ENCODE assay signal across 12 cellular contexts in genomic region chr16:30569746-30570325, GRCh38. TPM values are rescaled to one million over a fixed set of nuclear protein-coding genes. Genes with fewer than 3 reads are reported as not detected.
DNase-seq lines count a peak whose midpoint lies in the region; ATAC-seq and TF ChIP-seq lines count a peak whose summit lies in the region.
"Had no signal": no experiment of that assay in that cellular context is flagged by ENCODE, and none has a peak within 500 bp of the region (broad histone marks: within the 10 kb centered on the region; RNA-seq: fewer than 3 reads in every experiment).

No MANE protein-coding gene starts in this region.

- DNase-seq in CD4-positive, alpha-beta memory T cell, result no peak
- DNase-seq in Panc1 (ENCODE audit: low read depth, low spot score) (no peak), right cardiac atrium (peak in 2 of 3 donors; percentile 27 to 67), AG20443 (ENCODE audit: low spot score) (no peak), epidermal melanocyte (ENCODE audit: insufficient read length, low spot score) (no peak), NCI-H748 treated with DMSO at 0.1 percent for 48 hours (lab: John Stamatoyannopoulos, UW) (no peak), brain microvascular endothelial cell (no peak)
- DNase-seq: activated CD8-positive, alpha-beta memory T cell treated with anti-CD3 and anti-CD28 coated beads, Interleukin-2, amount 50 U/mL, for 48 hours; NCI-H1436 treated with DMSO at 0.1 percent for 48 hours; NCI-H510A; stimulated activated naive CD4-positive, alpha-beta T cell had no signal

- in situ Hi-C loops in Panc1 (cut with HindIII; ENCODE audit: low pct_unique_long_range_greater_than_20kb, low sequenced_read_pairs), result no loop called here
- in situ Hi-C loops in brain microvascular endothelial cell (cut with HindIII; ENCODE audit: low pct_ligation_motif_present, low sequenced_read_pairs), result no loop called here

- POLR2A ChIA-PET in CD4-positive, alpha-beta memory T cell (lab: Charles Lee; ENCODE audit: partially characterized antibody), result interaction anchor here (1.5 to 3.7 kb wide), 8 partner anchors 10 to 152 kb away, joined by 3 to 188 read pairs (median 48); partner anchors contain the start of genes FBRS, ZNF747, ZNF764 and ZNF785
- POLR2A ChIA-PET in Panc1 (lab: Charles Lee), result no interaction called here

- CTCF ChIA-PET in CD4-positive, alpha-beta memory T cell (lab: Charles Lee; ENCODE audit: partially characterized antibody), result interaction anchor here (1.0 kb wide), 1 partner anchor 140 kb away, joined by 3 read pairs; the partner anchor contains the start of gene DCTPP1
- CTCF ChIA-PET in Panc1 (lab: Charles Lee), result no interaction called here

- peak overlapping the region in 2 of 8 donors; percentile 32 to 92 for H3K4me3 Mint-ChIP-seq in CD4-positive, alpha-beta memory T cell

- H3K27ac Mint-ChIP-seq in CD4-positive, alpha-beta memory T cell, result peak overlapping the region in 2 of 7 donors; percentile 73 to 97

- H3K27ac ChIP-seq in CD4-positive, alpha-beta memory T cell (ENCODE audit: low read depth, low read length), result peak overlapping the region; percentile 30
- no peak overlapping the region for H3K27ac ChIP-seq in Panc1 (ENCODE audit: low read length)
- H3K27ac ChIP-seq in right cardiac atrium (ENCODE audit: low read length), result no peak overlapping the region
- no peak overlapping the region for H3K27ac ChIP-seq in brain microvascular endothelial cell

- TF ChIP-seq CTCF in Panc1 (IDR thresholded peaks at IDR 0.05) (no peak), brain microvascular endothelial cell (IDR thresholded peaks at IDR 0.05; ENCODE audit: low read depth, low read length, missing control alignments) (no peak)

- H3K9me3 Mint-ChIP-seq in CD4-positive, alpha-beta memory T cell, result no peaks in the 10 kb centered on the region

- H3K9ac ChIP-seq in skeletal muscle satellite cell (ENCODE audit: low read depth, low read length), result peak overlapping the region; percentile 18

- H3K9me3 ChIP-seq in CD4-positive, alpha-beta memory T cell (ENCODE audit: control insufficient read depth in 1 of 2, low read length in 2 of 2), result no peaks in the 10 kb centered on the region
- no peaks in the 10 kb centered on the region for H3K9me3 ChIP-seq in Panc1 (ENCODE audit: control insufficient read depth, insufficient read depth, low read depth, low read length)
- H3K9me3 ChIP-seq in right cardiac atrium (ENCODE audit: control insufficient read depth, low read length), result no peaks in the 10 kb centered on the region
- H3K9me3 ChIP-seq in skeletal muscle satellite cell (replicated peaks; ENCODE audit: low read length), result no peaks in the 10 kb centered on the region

- H3K27me3 ChIP-seq in CD4-positive, alpha-beta memory T cell (ENCODE audit: insufficient read depth, low read length), result no peaks in the 10 kb centered on the region
- H3K27me3 ChIP-seq in Panc1 (ENCODE audit: control insufficient read depth, insufficient read depth, low read length) (no peaks in the 10 kb centered on the region), right cardiac atrium (ENCODE audit: control insufficient read depth, insufficient read depth) (no peaks in the 10 kb centered on the region), skeletal muscle satellite cell (ENCODE audit: control insufficient read depth, insufficient read depth, low read length) (no peaks in the 10 kb centered on the region), brain microvascular endothelial cell (replicated peaks) (no peaks in the 10 kb centered on the region)

- intact Hi-C loops in CD4-positive, alpha-beta memory T cell (cut with micrococcal nuclease), result loop anchor here (2.0 to 5.0 kb wide), 2 partner anchors 19 to 57 kb away; no protein-coding TSS in a partner anchor
- intact Hi-C loops in Panc1 (cut with micrococcal nuclease; ENCODE audit: unreplicated experiment) (no loop called here), right cardiac atrium (cut with DNase I) (no loop called here)

- peaks cover 57% of the 10 kb centered on the region for H3K4me1 ChIP-seq in CD4-positive, alpha-beta memory T cell (ENCODE audit: insufficient read depth, low read length)
- H3K4me1 ChIP-seq in Panc1 (ENCODE audit: control insufficient read depth, insufficient read depth, low read length), result peaks cover 9% of the 10 kb centered on the region
- H3K4me1 ChIP-seq in right cardiac atrium (ENCODE audit: control insufficient read depth, insufficient read depth, low read length), result no peaks in the 10 kb centered on the region
- peaks cover 17% of the 10 kb centered on the region for H3K4me1 ChIP-seq in skeletal muscle satellite cell (ENCODE audit: control insufficient read depth, insufficient read depth, low read length)

- peaks cover 4% of the 10 kb centered on the region for H3K36me3 ChIP-seq in CD4-positive, alpha-beta memory T cell (ENCODE audit: insufficient read depth, low read length)
- H3K36me3 ChIP-seq in Panc1 (ENCODE audit: control insufficient read depth, insufficient read depth, low read length) (no peaks in the 10 kb centered on the region), skeletal muscle satellite cell (ENCODE audit: insufficient read depth, low read length) (no peaks in the 10 kb centered on the region), brain microvascular endothelial cell (replicated peaks) (no peaks in the 10 kb centered on the region)

- no peak overlapping the region for H3K4me2 ChIP-seq in skeletal muscle satellite cell (ENCODE audit: low read length)

- peaks cover 23 to 68% (median 41%) of the 10 kb centered on the region in 4 donors for H3K4me1 Mint-ChIP-seq in CD4-positive, alpha-beta memory T cell

- no peaks in the 10 kb centered on the region for H3K27me3 Mint-ChIP-seq in CD4-positive, alpha-beta memory T cell

- ATAC-seq in Panc1, result no peak
- ATAC-seq in right cardiac atrium, result no peak

- H3K36me3 Mint-ChIP-seq in CD4-positive, alpha-beta memory T cell, result peaks cover 0 to 7% of the 10 kb centered on the region in 2 donors

- H3K4me3 ChIP-seq in CD4-positive, alpha-beta memory T cell (ENCODE audit: low read length in 2 of 2), result no peak overlapping the region
- H3K4me3 ChIP-seq in Panc1 (ENCODE audit: low read depth in 2 of 2, low read length in 2 of 2) (no peak overlapping the region), right cardiac atrium (ENCODE audit: low read length) (no peak overlapping the region), skeletal muscle satellite cell (ENCODE audit: low read length) (no peak overlapping the region), brain microvascular endothelial cell (ENCODE audit: low read depth, low read length) (no peak overlapping the region)

- TSS peak; percentile 51 for BruUV-seq in Panc1 (replicated peaks; lab: Mats Ljungman, UMichigan)

- WGBS in right cardiac atrium, result 80% methylated on average over 41 of the region's 41 CpGs

RNA-seq across cellular contexts. Expression of gene ZNF688, which starts 1.7 kb away (rescaled TPM):
- 10 to 100 TPM; 21.4 to 22.7 TPM for total RNA-seq in CD4-positive, alpha-beta memory T cell
- polyA plus RNA-seq in CD4-positive, alpha-beta memory T cell, result 10 to 100 TPM; 31.7 to 33.8 TPM
- total RNA-seq in Panc1 (2021; ENCODE audit: unreplicated experiment) (7.7 TPM), right cardiac atrium (10 to 100 TPM; 10.8 to 16.1 (median 13.9) TPM)
- polyA plus RNA-seq in Panc1 (2012; ENCODE audit: insufficient read length), result 9.9 TPM
- polyA plus RNA-seq in right cardiac atrium, result 12.9 TPM
- 3.8 and 11.4 TPM in 2 replicates for total RNA-seq in skeletal muscle satellite cell (2012; rRNA removed)

RNA-seq across cellular contexts. Expression of gene ZNF764, which starts 11.7 kb away (rescaled TPM):
- 10 to 100 TPM; 28.9 to 29.3 TPM for total RNA-seq in CD4-positive, alpha-beta memory T cell
- polyA plus RNA-seq in CD4-positive, alpha-beta memory T cell, result 1 to 10 TPM; 4.2 to 8.8 TPM
- total RNA-seq in Panc1 (2021; ENCODE audit: unreplicated experiment) (16.7 TPM), right cardiac atrium (10 to 100 TPM in 3 of 4 donors, 1 to 10 TPM in 1; 9.6 to 12.5 (median 12.3) TPM)
- 12.4 TPM for polyA plus RNA-seq in Panc1 (2012; ENCODE audit: insufficient read length)
- polyA plus RNA-seq in right cardiac atrium, result 7.0 TPM
- 6.6 and 8.1 TPM in 2 replicates for total RNA-seq in skeletal muscle satellite cell (2012; rRNA removed)

RNA-seq across cellular contexts. Expression of gene ZNF785, which starts 15.7 kb away (rescaled TPM):
- total RNA-seq in CD4-positive, alpha-beta memory T cell, result 10 to 100 TPM; 33.4 to 34.2 TPM
- polyA plus RNA-seq in CD4-positive, alpha-beta memory T cell, result 1 to 10 TPM; 1.7 to 3.4 TPM
- 6.2 TPM for total RNA-seq in Panc1 (2021; ENCODE audit: unreplicated experiment)
- 5.0 TPM for polyA plus RNA-seq in Panc1 (2012; ENCODE audit: insufficient read length)
- total RNA-seq in right cardiac atrium, result 1 to 10 TPM; 7.9 to 9.7 (median 9.2) TPM
- 4.3 TPM for polyA plus RNA-seq in right cardiac atrium
- total RNA-seq in skeletal muscle satellite cell (2012; rRNA removed), result 6.8 and 7.2 TPM in 2 replicates

RNA-seq across cellular contexts. Expression of gene ZNF747, which starts 35.2 kb away (rescaled TPM):
- total RNA-seq in CD4-positive, alpha-beta memory T cell, result 10 to 100 TPM; 15.7 to 17.8 TPM
- 1 to 10 TPM; 7.8 to 8.8 TPM for polyA plus RNA-seq in CD4-positive, alpha-beta memory T cell
- total RNA-seq in Panc1 (2021; ENCODE audit: unreplicated experiment) (10.9 TPM), right cardiac atrium (10 to 100 TPM in 3 of 4 donors, 1 to 10 TPM in 1; 9.1 to 14.6 (median 12.6) TPM)
- 7.3 TPM for polyA plus RNA-seq in Panc1 (2012; ENCODE audit: insufficient read length)
- polyA plus RNA-seq in right cardiac atrium, result 10.3 TPM
- 4.6 and 7.0 TPM in 2 replicates for total RNA-seq in skeletal muscle satellite cell (2012; rRNA removed)

RNA-seq across cellular contexts. Expression of gene ZNF689, which starts 40.4 kb away (rescaled TPM):
- 10 to 100 TPM; 13.1 to 14.5 TPM for total RNA-seq in CD4-positive, alpha-beta memory T cell
- polyA plus RNA-seq in CD4-positive, alpha-beta memory T cell, result 10 to 100 TPM; 11.9 to 13.5 TPM
- 16.5 TPM for total RNA-seq in Panc1 (2021; ENCODE audit: unreplicated experiment)
- 8.9 TPM for polyA plus RNA-seq in Panc1 (2012; ENCODE audit: insufficient read length)
- 1 to 10 TPM; 5.6 to 7.1 (median 6.3) TPM for total RNA-seq in right cardiac atrium
- 3.3 TPM for polyA plus RNA-seq in right cardiac atrium
- total RNA-seq in skeletal muscle satellite cell (2012; rRNA removed), result 4.4 and 6.1 TPM in 2 replicates

Comparison
In these comparisons a context has a peak if more than half of its experiments do, and no peak if none do; other contexts are left out.
1. DNase-seq: peak in right cardiac atrium (2 of 3); none in CD4-positive, alpha-beta memory T cell (0 of 5), Panc1 (single experiment), AG20443 (single experiment), epidermal melanocyte (single experiment), NCI-H748 treated with DMSO at 0.1 percent for 48 hours (single experiment) and brain microvascular endothelial cell (single experiment).